Comparison of ENCODE assay signal across 13 cellular contexts in the genomic region with DNA sequence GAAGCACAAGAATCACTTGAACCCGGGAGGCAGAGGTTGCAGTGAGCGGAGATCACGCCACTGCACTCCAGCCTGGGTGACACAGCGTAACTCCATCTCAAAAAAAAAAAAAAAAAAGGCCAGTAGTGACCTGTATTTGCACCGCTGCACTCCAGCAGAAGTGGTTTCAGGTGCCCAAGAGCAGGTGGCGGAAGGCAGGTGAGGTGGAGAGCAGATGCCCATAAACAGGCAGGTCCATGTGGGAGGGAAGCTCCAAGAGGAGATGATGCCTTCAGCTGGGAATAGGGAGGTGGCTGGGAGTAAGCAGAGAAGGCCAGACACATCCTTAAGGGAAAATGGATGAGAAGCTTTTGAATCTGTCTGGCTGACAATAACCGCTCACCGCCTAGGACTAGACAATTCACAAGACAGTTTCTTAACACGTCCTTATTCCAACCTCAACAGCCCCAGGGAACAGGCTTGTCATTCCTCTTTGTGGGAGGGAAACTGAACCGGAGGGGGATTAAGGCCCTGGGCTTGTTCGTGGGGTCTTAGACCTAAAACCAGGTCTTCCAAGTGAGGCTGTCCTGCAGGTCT. TPM values are rescaled to one million over a fixed set of nuclear protein-coding genes. Genes with fewer than 3 reads are reported as not detected.
DNase-seq lines count a peak whose midpoint lies in the region; ATAC-seq and TF ChIP-seq lines count a peak whose summit lies in the region.
"Had no signal": no experiment of that assay in that cellular context is flagged by ENCODE, and none has a peak within 500 bp of the region (broad histone marks: within the 10 kb centered on the region; RNA-seq: fewer than 3 reads in every experiment).

No MANE protein-coding gene starts in this region.

- H3K27ac Mint-ChIP-seq in stimulated activated naive CD8-positive, alpha-beta T cell treated with anti-CD3 and anti-CD28 coated beads, Interleukin-15, amount 100 ng/mL, for 72 hours = peak overlapping the region in 1 of 2 donors; percentile 68
- H3K27ac Mint-ChIP-seq: stimulated activated effector memory CD8-positive, alpha-beta T cell treated with anti-CD3 and anti-CD28 coated beads, Interleukin-12 subunit alpha, Interleukin-12 subunit beta, amount 100 ng/mL, for 72 hours had no signal

- peak; percentile 16 for ATAC-seq in foreskin keratinocyte
- no peak for ATAC-seq in stimulated activated naive CD8-positive, alpha-beta T cell treated with anti-CD3 and anti-CD28 coated beads, Interleukin-15, amount 100 ng/mL, for 72 hours
- ATAC-seq in left lobe of liver = no peak
- no peak for ATAC-seq in Right ventricle myocardium superior (ENCODE audit: poor library complexity)
- no peak for ATAC-seq in GM19397 (IDR thresholded peaks at IDR 0.05; ENCODE audit: unreplicated experiment)
- ATAC-seq: esophagus mucosa had no signal

- intact Hi-C loops in Right ventricle myocardium superior (cut with DNase I) = no loop called here

- H3K9me3 Mint-ChIP-seq in stimulated activated naive CD8-positive, alpha-beta T cell treated with anti-CD3 and anti-CD28 coated beads, Interleukin-15, amount 100 ng/mL, for 72 hours = no peaks in the 10 kb centered on the region
- H3K9me3 Mint-ChIP-seq: stimulated activated effector memory CD8-positive, alpha-beta T cell treated with anti-CD3 and anti-CD28 coated beads, Interleukin-12 subunit alpha, Interleukin-12 subunit beta, amount 100 ng/mL, for 72 hours had no signal

- H3K4me1 Mint-ChIP-seq in stimulated activated naive CD8-positive, alpha-beta T cell treated with anti-CD3 and anti-CD28 coated beads, Interleukin-15, amount 100 ng/mL, for 72 hours = peaks cover 42% of the 10 kb centered on the region

- peak overlapping the region; percentile 31 to 34 for H3K4me3 Mint-ChIP-seq in stimulated activated naive CD8-positive, alpha-beta T cell treated with anti-CD3 and anti-CD28 coated beads, Interleukin-15, amount 100 ng/mL, for 72 hours
- H3K4me3 Mint-ChIP-seq: stimulated activated effector memory CD8-positive, alpha-beta T cell treated with anti-CD3 and anti-CD28 coated beads, Interleukin-12 subunit alpha, Interleukin-12 subunit beta, amount 100 ng/mL, for 72 hours had no signal

- DNase-seq in NCI-H748 (lab: John Stamatoyannopoulos, UW; ENCODE audit: unreplicated experiment) = peak; percentile 54
- DNase-seq in NCI-H748 treated with DMSO at 0.1 percent for 48 hours (lab: John Stamatoyannopoulos, UW) = no peak
- DNase-seq in NCI-H510A treated with DMSO at 0.1 percent for 48 hours (lab: John Stamatoyannopoulos, UW) = peak; percentile 80
- peak in 1 of 2 donors; percentile 19 for DNase-seq in foreskin keratinocyte
- no peak for DNase-seq in stimulated activated naive CD8-positive, alpha-beta T cell treated with anti-CD3 and anti-CD28 coated beads, Interleukin-15, amount 100 ng/mL, for 72 hours
- DNase-seq in left lobe of liver (ENCODE audit: low spot score) = no peak
- no peak for DNase-seq in Right ventricle myocardium superior
- DNase-seq: caudate nucleus, NCI-H1048 had no signal

- H3K27me3 Mint-ChIP-seq in stimulated activated naive CD8-positive, alpha-beta T cell treated with anti-CD3 and anti-CD28 coated beads, Interleukin-15, amount 100 ng/mL, for 72 hours = no peaks in the 10 kb centered on the region

- TF ChIP-seq CTCF in foreskin keratinocyte (conservative IDR thresholded peaks at IDR 0.05) = no peak

- H3K4me1 ChIP-seq in foreskin keratinocyte = peaks cover 13% of the 10 kb centered on the region

- no peaks in the 10 kb centered on the region for H3K27me3 ChIP-seq in foreskin keratinocyte

- H3K27ac ChIP-seq in foreskin keratinocyte = peak overlapping the region; percentile 77

RNA-seq across cellular contexts. Expression of gene PLEKHG6, which starts 44.0 kb away (rescaled TPM):
- total RNA-seq in foreskin keratinocyte = 3.3 and 4.5 TPM in 2 replicates
- 3.5 and 3.6 TPM in 2 replicates for polyA plus RNA-seq in foreskin keratinocyte
- 5.0 TPM for total RNA-seq in left lobe of liver
- total RNA-seq in Right ventricle myocardium superior = 0.22 TPM
- total RNA-seq: A673 had no signal

Comparison
In these comparisons a context has a peak if more than half of its experiments do, and no peak if none do; other contexts are left out.
1. DNase-seq: peak in NCI-H748 (single experiment) and NCI-H510A treated with DMSO at 0.1 percent for 48 hours (single experiment); none in NCI-H748 treated with DMSO at 0.1 percent for 48 hours (single experiment), stimulated activated naive CD8-positive, alpha-beta T cell treated with anti-CD3 and anti-CD28 coated beads, Interleukin-15, amount 100 ng/mL, for 72 hours (0 of 2), left lobe of liver (single experiment) and Right ventricle myocardium superior (single experiment).